8 cellular contexts compared by ENCODE assay signal in the genomic region with DNA sequence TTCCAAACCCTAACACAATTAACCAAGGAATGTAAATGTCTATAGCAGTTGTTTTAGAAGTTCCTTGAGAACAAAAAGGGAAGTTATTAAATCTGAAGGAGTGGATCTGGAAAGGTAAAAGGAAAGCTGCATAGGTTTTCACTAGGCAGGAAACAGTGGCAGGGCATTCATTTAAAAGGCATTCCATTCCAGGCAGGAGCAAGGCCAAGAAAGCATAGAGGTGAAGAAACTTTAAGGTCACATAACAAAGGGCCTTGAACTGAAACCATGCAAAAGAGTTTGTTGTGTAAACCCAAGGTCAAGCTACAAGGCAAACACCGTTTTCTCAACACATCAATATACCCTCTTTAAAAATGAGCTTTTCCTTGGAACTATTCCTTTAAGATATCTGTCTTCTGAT. TPM values are rescaled to one million over a fixed set of nuclear protein-coding genes. Genes with fewer than 3 reads are reported as not detected.
DNase-seq lines count a peak whose midpoint lies in the region; ATAC-seq, FAIRE-seq and TF ChIP-seq lines count a peak whose summit lies in the region.

No MANE protein-coding gene starts in this region.

- POLR2A ChIA-PET in activated CD4-positive, alpha-beta T cell treated with anti-CD3 and anti-CD28 coated beads for 36 hours (lab: Charles Lee), result interaction anchor here (0.6 to 1.1 kb wide), 2 partner anchors 14 to 199 kb away, joined by 3 to 8 read pairs; no protein-coding TSS in a partner anchor

- peak overlapping the region; percentile 84 to 86 for H3K4me3 ChIP-seq in ascending aorta
- peak overlapping the region; percentile 96 to 97 for H3K4me3 ChIP-seq in kidney (ENCODE audit: low read length in 2 of 2)
- peak overlapping the region; percentile 60 to 96 (median 71) for H3K4me3 ChIP-seq in stomach

- H3K9me3 ChIP-seq in ascending aorta (no peaks in the 10 kb centered on the region), kidney (ENCODE audit: control insufficient read depth in 1 of 2, low read length in 2 of 2) (no peaks in the 10 kb centered on the region), stomach (no peaks in the 10 kb centered on the region)

- H3K36me3 ChIP-seq in ascending aorta, result no peaks in the 10 kb centered on the region
- H3K36me3 ChIP-seq in kidney (ENCODE audit: control insufficient read depth in 1 of 2, insufficient read depth in 2 of 2, low read length in 2 of 2), result no peaks in the 10 kb centered on the region
- no peaks in the 10 kb centered on the region for H3K36me3 ChIP-seq in stomach

- H3K9ac ChIP-seq in kidney (ENCODE audit: low read length in 2 of 2), result peak overlapping the region; percentile 87 to 96

- 23 to 62% (median 34%) methylated on average over 1 of the region's 1 CpG for WGBS in stomach, 5 donors

- H3K27me3 ChIP-seq in ascending aorta (no peaks in the 10 kb centered on the region), stomach (no peaks in the 10 kb centered on the region)

- H3K27ac Mint-ChIP-seq in activated CD4-positive, alpha-beta T cell treated with anti-CD3 and anti-CD28 coated beads for 36 hours, result peak overlapping the region; percentile 94

- no peaks in the 10 kb centered on the region for H3K9me3 Mint-ChIP-seq in activated CD4-positive, alpha-beta T cell treated with anti-CD3 and anti-CD28 coated beads for 36 hours (ENCODE audit: low read depth)

- TF ChIP-seq CTCF in ascending aorta (IDR thresholded peaks at IDR 0.05) (no peak), kidney (IDR thresholded peaks at IDR 0.05; ENCODE audit: borderline replicate concordance, extremely low read depth, insufficient read depth) (no peak), stomach (IDR thresholded peaks at IDR 0.05) (no peak)

- H3K36me3 Mint-ChIP-seq in activated CD4-positive, alpha-beta T cell treated with anti-CD3 and anti-CD28 coated beads for 36 hours (ENCODE audit: low read depth), result peaks cover 7% of the 10 kb centered on the region

- H3K27me3 Mint-ChIP-seq in activated CD4-positive, alpha-beta T cell treated with anti-CD3 and anti-CD28 coated beads for 36 hours, result no peaks in the 10 kb centered on the region

- H3K4me1 ChIP-seq in ascending aorta (peaks cover 0 to 15% of the 10 kb centered on the region in 2 donors), kidney (ENCODE audit: control insufficient read depth in 1 of 2, insufficient read depth in 1 of 2, low read depth in 1 of 2, low read length in 2 of 2) (peaks cover 2 to 6% of the 10 kb centered on the region in 2 donors), stomach (peaks cover 0 to 27% (median 17%) of the 10 kb centered on the region in 4 donors)

- no peak for TF ChIP-seq POLR2A in stomach (IDR thresholded peaks at IDR 0.05)

- ATAC-seq in activated CD4-positive, alpha-beta T cell treated with anti-CD3 and anti-CD28 coated beads for 36 hours, result no peak
- ATAC-seq in HG02642 (IDR thresholded peaks at IDR 0.05; ENCODE audit: poor library complexity, unreplicated experiment), result no peak

- peak overlapping the region; percentile 95 for H3K4me3 Mint-ChIP-seq in activated CD4-positive, alpha-beta T cell treated with anti-CD3 and anti-CD28 coated beads for 36 hours

- no peak for DNase-seq in activated CD4-positive, alpha-beta T cell treated with anti-CD3 and anti-CD28 coated beads for 36 hours
- DNase-seq in activated CD4-positive, alpha-beta T cell treated with anti-CD3 and anti-CD28 coated beads for 4 hours, result no peak
- DNase-seq in ascending aorta (ENCODE audit: low spot score in 2 of 2) (no peak), kidney (no peak), stomach (no peak), HTR-8/SVneo (ENCODE audit: insufficient read length, low spot score) (no peak)
- no peak for DNase-seq in effector CD4-positive, alpha-beta T cell

- no peak for TF ChIP-seq EP300 in stomach (IDR thresholded peaks at IDR 0.05)

- peaks cover 33% of the 10 kb centered on the region for H3K4me1 Mint-ChIP-seq in activated CD4-positive, alpha-beta T cell treated with anti-CD3 and anti-CD28 coated beads for 36 hours

- H3K27ac ChIP-seq in ascending aorta (peak overlapping the region; percentile 82 to 96), kidney (ENCODE audit: low read depth in 2 of 2, low read length in 2 of 2) (peak overlapping the region; percentile 97 to 98), stomach (peak overlapping the region; percentile 83 to 94 (median 91))

- CTCF ChIA-PET in activated CD4-positive, alpha-beta T cell treated with anti-CD3 and anti-CD28 coated beads for 36 hours (lab: Charles Lee), result interaction anchor here (0.6 to 1.2 kb wide), 3 partner anchors 9 to 77 kb away, joined by 3 to 4 read pairs (median 3); no protein-coding TSS in a partner anchor

- intact Hi-C loops in activated CD4-positive, alpha-beta T cell treated with anti-CD3 and anti-CD28 coated beads for 36 hours (cut with DNase I, micrococcal nuclease), result loop anchor here (1.0 to 10.0 kb wide), 3 partner anchors 232 to 770 kb away; no protein-coding TSS in a partner anchor
- intact Hi-C loops in ascending aorta (cut with DNase I) (loop anchor here (2.0 to 10.0 kb wide), 3 partner anchors 232 to 1250 kb away; a partner anchor contains a TSS), kidney (cut with DNase I) (no loop called here), stomach (cut with DNase I; ENCODE audit: low total_unique reads) (no loop called here)

- no peak for FAIRE-seq in kidney (lab: Jason Lieb, UNC)
- no peak for FAIRE-seq in HTR-8/SVneo (lab: Jason Lieb, UNC)

RNA-seq across cellular contexts. Expression of a gene that starts 0.8 kb away (rescaled TPM):
- 10 to 100 TPM; 28.5 to 29.3 TPM for total RNA-seq in activated CD4-positive, alpha-beta T cell treated with anti-CD3 and anti-CD28 coated beads for 36 hours
- total RNA-seq in ascending aorta (0.32 TPM), kidney (2.0 TPM), stomach (10 to 100 TPM in 1 of 5 donors, 1 to 10 TPM in 4; 2.6 to 12.1 (median 5.9) TPM)
- polyA plus RNA-seq in kidney (ENCODE audit: insufficient read depth, low read depth, low replicate concordance) (2.7 TPM), stomach (1 to 10 TPM; 2.5 to 6.7 (median 3.2) TPM)

Comparison
In these comparisons a context has a peak if more than half of its experiments do, and no peak if none do; other contexts are left out.
1. intact Hi-C loops: an anchor here in activated CD4-positive, alpha-beta T cell treated with anti-CD3 and anti-CD28 coated beads for 36 hours (1.0 to 10.0 kb wide) and ascending aorta (2.0 to 10.0 kb wide); none called in kidney and stomach.